Comparison of ENCODE assay signal across 8 cellular contexts in the genomic region with DNA sequence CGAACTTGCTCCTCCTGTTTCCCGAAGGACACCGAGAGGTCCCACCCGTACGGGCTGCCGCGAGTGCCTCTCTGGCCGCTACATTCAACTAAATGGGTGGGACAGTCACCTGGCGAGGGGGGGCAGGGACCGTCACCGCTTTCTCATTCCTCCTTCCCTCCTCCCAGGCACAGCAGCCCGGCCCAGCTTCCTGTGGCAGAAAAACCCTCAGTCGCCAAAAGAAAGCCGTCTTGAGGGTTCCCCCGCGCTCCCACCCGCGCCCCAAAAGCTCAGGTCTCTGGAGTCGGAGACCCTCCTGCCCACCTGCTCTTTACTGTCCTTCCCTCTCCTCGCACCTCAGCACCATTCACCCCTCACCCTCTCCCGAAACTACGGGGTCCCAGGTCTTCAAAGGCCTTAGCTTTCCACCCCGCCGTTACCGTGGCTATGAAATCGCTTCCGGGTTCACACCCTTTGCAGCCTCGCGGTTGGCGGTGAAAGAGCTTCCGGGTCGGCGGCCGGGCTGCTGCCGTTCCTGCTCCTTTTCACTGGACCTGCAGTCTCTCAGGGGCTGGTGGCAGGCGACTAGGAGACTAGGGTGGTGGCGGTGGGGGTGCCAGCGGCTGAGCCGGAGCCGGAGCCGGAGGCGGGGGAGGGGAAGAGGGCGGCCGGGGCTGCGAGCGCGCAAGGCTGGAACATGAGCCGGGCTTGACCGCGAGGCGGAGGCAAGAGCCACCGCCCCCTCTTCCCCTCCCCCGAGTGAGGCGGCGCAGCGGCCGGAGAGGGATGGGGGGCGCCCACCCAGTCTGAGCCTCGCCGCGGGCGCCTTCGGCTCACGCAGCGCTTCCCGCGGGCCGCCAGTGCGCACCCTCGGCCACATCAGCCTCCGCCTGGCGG. TPM values are rescaled to one million over a fixed set of nuclear protein-coding genes. Genes with fewer than 3 reads are reported as not detected.
DNase-seq lines count a peak whose midpoint lies in the region; ATAC-seq and TF ChIP-seq lines count a peak whose summit lies in the region.

A gene with protein sequence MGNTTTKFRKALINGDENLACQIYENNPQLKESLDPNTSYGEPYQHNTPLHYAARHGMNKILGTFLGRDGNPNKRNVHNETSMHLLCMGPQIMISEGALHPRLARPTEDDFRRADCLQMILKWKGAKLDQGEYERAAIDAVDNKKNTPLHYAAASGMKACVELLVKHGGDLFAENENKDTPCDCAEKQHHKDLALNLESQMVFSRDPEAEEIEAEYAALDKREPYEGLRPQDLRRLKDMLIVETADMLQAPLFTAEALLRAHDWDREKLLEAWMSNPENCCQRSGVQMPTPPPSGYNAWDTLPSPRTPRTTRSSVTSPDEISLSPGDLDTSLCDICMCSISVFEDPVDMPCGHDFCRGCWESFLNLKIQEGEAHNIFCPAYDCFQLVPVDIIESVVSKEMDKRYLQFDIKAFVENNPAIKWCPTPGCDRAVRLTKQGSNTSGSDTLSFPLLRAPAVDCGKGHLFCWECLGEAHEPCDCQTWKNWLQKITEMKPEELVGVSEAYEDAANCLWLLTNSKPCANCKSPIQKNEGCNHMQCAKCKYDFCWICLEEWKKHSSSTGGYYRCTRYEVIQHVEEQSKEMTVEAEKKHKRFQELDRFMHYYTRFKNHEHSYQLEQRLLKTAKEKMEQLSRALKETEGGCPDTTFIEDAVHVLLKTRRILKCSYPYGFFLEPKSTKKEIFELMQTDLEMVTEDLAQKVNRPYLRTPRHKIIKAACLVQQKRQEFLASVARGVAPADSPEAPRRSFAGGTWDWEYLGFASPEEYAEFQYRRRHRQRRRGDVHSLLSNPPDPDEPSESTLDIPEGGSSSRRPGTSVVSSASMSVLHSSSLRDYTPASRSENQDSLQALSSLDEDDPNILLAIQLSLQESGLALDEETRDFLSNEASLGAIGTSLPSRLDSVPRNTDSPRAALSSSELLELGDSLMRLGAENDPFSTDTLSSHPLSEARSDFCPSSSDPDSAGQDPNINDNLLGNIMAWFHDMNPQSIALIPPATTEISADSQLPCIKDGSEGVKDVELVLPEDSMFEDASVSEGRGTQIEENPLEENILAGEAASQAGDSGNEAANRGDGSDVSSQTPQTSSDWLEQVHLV (plus strand): TSS at position 488 of the 876 bp plus-strand sequence. CDS start 49,005 bp downstream, outside the sequence.
A gene (minus strand): TSS at position 428 of the 876 bp plus-strand sequence. CDS start 3,779 bp downstream, outside the sequence.

- peak within 1 kb of the TSS; percentile 54 for H3K4me3 ChIP-seq in RWPE2 (ENCODE audit: severe bottlenecking)
- peak within 1 kb of the TSS; percentile 84 for H3K4me3 ChIP-seq in fibroblast of pulmonary artery (replicated peaks; ENCODE audit: low read depth, low read length)
- peak within 1 kb of the TSS; percentile 81 to 99 (median 96) for H3K4me3 ChIP-seq in stomach

- peak within 1 kb of the TSS; percentile 97 to 100 (median 99) for H3K27ac Mint-ChIP-seq in nephron

- H3K27me3 Mint-ChIP-seq in nephron (ENCODE audit: low read depth): no peaks in the 10 kb centered on the region

- H3K27me3 ChIP-seq in RWPE2 (ENCODE audit: insufficient read depth, poor library complexity, severe bottlenecking) (no peaks in the 10 kb centered on the region), stomach (no peaks in the 10 kb centered on the region)

- H3K27ac ChIP-seq in RWPE2 (ENCODE audit: poor library complexity, severe bottlenecking): peak within 1 kb of the TSS; percentile 68
- peak within 1 kb of the TSS; percentile 80 to 96 (median 93) for H3K27ac ChIP-seq in stomach

- H3K4me1 Mint-ChIP-seq in nephron: peaks cover 45% of the 10 kb centered on the region

- no peak for TF ChIP-seq CTCF in RWPE2 (IDR thresholded peaks at IDR 0.05; ENCODE audit: poor library complexity, severe bottlenecking)
- TF ChIP-seq CTCF in fibroblast of pulmonary artery (IDR thresholded peaks at IDR 0.05; ENCODE audit: low read length, missing control alignments): no peak
- peak in 1 of 3 experiments; percentile 22 for TF ChIP-seq CTCF in nephron (IDR thresholded peaks at IDR 0.05; ENCODE audit: unreplicated experiment in 3 of 3)
- peak in 3 of 7 experiments; percentile 21 to 23 (median 21) for TF ChIP-seq CTCF in stomach (IDR thresholded peaks at IDR 0.05)

- H3K36me3 Mint-ChIP-seq in nephron (ENCODE audit: low read depth): peaks cover 6% of the 10 kb centered on the region

- H3K9me3 ChIP-seq in RWPE2 (ENCODE audit: severe bottlenecking): no peaks in the 10 kb centered on the region
- no peaks in the 10 kb centered on the region for H3K9me3 ChIP-seq in stomach

- TF ChIP-seq POLR2A in stomach (IDR thresholded peaks at IDR 0.05): peak in 1 of 4 donors; percentile 33

- DNase-seq in ELF-1 (ENCODE audit: low read depth, low spot score): peak; percentile 91
- DNase-seq in H4 (ENCODE audit: low spot score): peak; percentile 92
- DNase-seq in LoVo (ENCODE audit: low spot score): peak; percentile 94
- DNase-seq in RWPE2 (ENCODE audit: low spot score): peak; percentile 84
- peak; percentile 79 for DNase-seq in activated T-helper 9 cell treated with anti-CD3 and anti-CD28 coated beads, Interleukin-2, amount 50 U/mL, for 16 hours (ENCODE audit: low read depth)
- peak; percentile 78 for DNase-seq in fibroblast of pulmonary artery (ENCODE audit: low read depth)
- peak; percentile 88 for DNase-seq in stomach

- WGBS in stomach, 5 donors: 0 to 1% (median 0%) methylated on average over 34 to 68 of the region's 72 CpGs

- peak; percentile 83 for ATAC-seq in RWPE2 (ENCODE audit: low read depth)

- no peak for TF ChIP-seq EP300 in stomach (IDR thresholded peaks at IDR 0.05)

- intact Hi-C loops in stomach (cut with DNase I; ENCODE audit: low total_unique reads): no loop called here

- peak within 1 kb of the TSS; percentile 98 to 99 (median 99) for H3K4me3 Mint-ChIP-seq in nephron

- no peaks in the 10 kb centered on the region for H3K9me3 Mint-ChIP-seq in nephron

- H3K36me3 ChIP-seq in RWPE2 (ENCODE audit: low read depth): peaks cover 29% of the 10 kb centered on the region
- peaks cover 4 to 7% (median 7%) of the 10 kb centered on the region in 4 donors for H3K36me3 ChIP-seq in stomach

- peaks cover 17% of the 10 kb centered on the region for H3K4me1 ChIP-seq in RWPE2 (ENCODE audit: insufficient read depth, poor library complexity, severe bottlenecking)
- H3K4me1 ChIP-seq in stomach: peaks cover 15 to 52% (median 38%) of the 10 kb centered on the region in 4 donors

RNA-seq across cellular contexts. Expression of the first gene that starts in this region (rescaled TPM):
- total RNA-seq in H4 (2014; rRNA removed; shearing (Covaris generic)): 31.9 and 39.2 TPM in 2 replicates
- total RNA-seq in stomach: 100 to 1,000 TPM in 2 of 5 donors, 10 to 100 TPM in 3; 32.4 to 212 (median 51.6) TPM
- 10 to 100 TPM in 1 of 3 donors, 1 to 10 TPM in 2; 8.3 to 12.4 (median 9.9) TPM for polyA plus RNA-seq in stomach

RNA-seq across cellular contexts. Expression of the second gene that starts in this region (rescaled TPM):
- 29.5 and 38.1 TPM in 2 replicates for total RNA-seq in H4 (2014; rRNA removed; shearing (Covaris generic))
- total RNA-seq in stomach: 100 to 1,000 TPM in 2 of 5 donors, 10 to 100 TPM in 2, 1 to 10 TPM in 1; 4.1 to 249 (median 63.0) TPM
- polyA plus RNA-seq in stomach: 10 to 100 TPM; 10.2 to 15.5 (median 13.3) TPM

Comparison
In these comparisons a context has a peak if more than half of its experiments do, and no peak if none do; other contexts are left out.
1. Peak in every context shown above with its lines: DNase-seq, ATAC-seq, H3K4me3 ChIP-seq and H3K27ac ChIP-seq.